ENCODE assay signal across 16 cellular contexts in the genomic region with DNA sequence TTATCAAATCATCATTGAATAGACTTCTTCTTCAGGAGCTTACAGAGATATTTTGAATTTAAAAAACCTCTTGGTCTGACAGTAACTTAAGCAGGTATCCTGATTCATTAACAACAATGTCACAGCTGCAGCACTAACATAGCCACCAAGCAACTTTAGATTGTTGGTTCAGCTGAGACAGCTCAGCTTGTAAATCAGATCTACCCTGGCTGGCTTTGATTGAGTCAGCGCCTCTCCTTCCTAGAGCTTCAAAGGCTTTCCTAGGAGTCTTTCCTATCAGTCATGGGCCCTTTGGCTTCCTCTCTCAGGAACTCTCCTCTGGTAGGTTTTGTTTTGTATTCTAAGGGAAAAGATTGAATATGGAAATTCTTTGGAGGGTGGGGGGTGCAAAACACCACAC.
DNase-seq lines count a peak whose midpoint lies in the region; FAIRE-seq and TF ChIP-seq lines count a peak whose summit lies in the region.
"Had no signal": no experiment of that assay in that cellular context is flagged by ENCODE, and none has a peak within 500 bp of the region (broad histone marks: within the 10 kb centered on the region; RNA-seq: fewer than 3 reads in every experiment).

No MANE protein-coding gene starts in this region.

- H3K4me3 ChIP-seq in SJCRH30 (no peak overlapping the region), iPS-20b (ENCODE audit: low read length) (peak overlapping the region; percentile 45; the same call in 1 of the 2 replicates), tibial nerve (no peak overlapping the region)
- H3K4me3 ChIP-seq: adrenal gland, GM12878 had no signal

- no peak for TF ChIP-seq POLR2A in tibial nerve (IDR thresholded peaks at IDR 0.05)

- H3K9me3 ChIP-seq in SJCRH30 (replicated peaks) (no peaks in the 10 kb centered on the region), iPS-20b (ENCODE audit: insufficient read depth, low read depth, low read length) (peaks cover 3% of the 10 kb centered on the region; the same call in 1 of the 2 replicates), tibial nerve (peaks cover 0 to 13% (median 0%) of the 10 kb centered on the region in 4 donors)
- H3K9me3 ChIP-seq: adrenal gland had no signal

- TF ChIP-seq EP300 in tibial nerve (IDR thresholded peaks at IDR 0.05): no peak

- 41 to 61% methylated on average over 1 of the region's 1 CpG for whole genome bisulfite sequencing in tibial nerve, 2 donors

- H3K36me3 ChIP-seq in SJCRH30 (no peaks in the 10 kb centered on the region), iPS-20b (ENCODE audit: insufficient read depth, low read depth, low read length) (no peaks in the 10 kb centered on the region), tibial nerve (no peaks in the 10 kb centered on the region)
- H3K36me3 ChIP-seq: adrenal gland had no signal

- peak; percentile 5 for FAIRE-seq in urothelium cell line (lab: Jason Lieb, UNC)
- FAIRE-seq: GM12878 had no signal

- TF ChIP-seq CTCF in tibial nerve (IDR thresholded peaks at IDR 0.05): no peak

- no peaks in the 10 kb centered on the region for H3K27me3 ChIP-seq in SJCRH30
- H3K27me3 ChIP-seq in iPS-20b (ENCODE audit: insufficient read depth, low read length): no peaks in the 10 kb centered on the region
- H3K27me3 ChIP-seq in tibial nerve: no peaks in the 10 kb centered on the region
- H3K27me3 ChIP-seq: adrenal gland had no signal

- no peak overlapping the region; the same call in 1 of the 2 replicates for H3K9ac ChIP-seq in iPS-20b (ENCODE audit: low read depth, low read length)

- DNase-seq in NCI-H82 (lab: John Stamatoyannopoulos, UW): peak; percentile 48
- no peak for DNase-seq in NCI-H82 treated with DMSO at 0.1 percent for 48 hours (lab: John Stamatoyannopoulos, UW; ENCODE audit: unreplicated experiment)
- peak; percentile 10 to 57 for DNase-seq in SJCRH30
- peak; percentile 16 for DNase-seq in urothelium cell line (ENCODE audit: low spot score)
- no peak for DNase-seq in tibial nerve (ENCODE audit: low spot score in 2 of 2)
- no peak for DNase-seq in activated CD4-positive, alpha-beta T cell treated with anti-CD3 and anti-CD28 coated beads, Interleukin-2, amount 50 U/mL, for 4 hours
- DNase-seq in NCI-H524 (lab: John Stamatoyannopoulos, UW): no peak
- DNase-seq: activated CD4-positive, alpha-beta memory T cell treated with anti-CD3 and anti-CD28 coated beads for 36 hours; CD4-positive, CD25-positive, alpha-beta regulatory T cell; erythroblast; head of caudate nucleus; left ventricle myocardium superior; naive B cell had no signal

- H3K4me1 ChIP-seq in SJCRH30: no peaks in the 10 kb centered on the region
- peaks cover 16% of the 10 kb centered on the region for H3K4me1 ChIP-seq in iPS-20b (ENCODE audit: insufficient read depth, low read length)
- H3K4me1 ChIP-seq in tibial nerve: no peaks in the 10 kb centered on the region
- H3K4me1 ChIP-seq: adrenal gland had no signal

- H3K27ac ChIP-seq in SJCRH30: no peak overlapping the region
- no peak overlapping the region for H3K27ac ChIP-seq in iPS-20b (ENCODE audit: low read length)
- H3K27ac ChIP-seq in tibial nerve: no peak overlapping the region
- H3K27ac ChIP-seq: adrenal gland had no signal

Comparison
In these comparisons a context has a peak if more than half of its experiments do, and no peak if none do; other contexts are left out.
1. DNase-seq: peak in NCI-H82 (single experiment), SJCRH30 (2 of 2) and urothelium cell line (single experiment); none in NCI-H82 treated with DMSO at 0.1 percent for 48 hours (single experiment), tibial nerve (0 of 2), activated CD4-positive, alpha-beta T cell treated with anti-CD3 and anti-CD28 coated beads, Interleukin-2, amount 50 U/mL, for 4 hours (0 of 2) and NCI-H524 (0 of 2).